1 cellular context compared by ENCODE assay signal in the genomic region with DNA sequence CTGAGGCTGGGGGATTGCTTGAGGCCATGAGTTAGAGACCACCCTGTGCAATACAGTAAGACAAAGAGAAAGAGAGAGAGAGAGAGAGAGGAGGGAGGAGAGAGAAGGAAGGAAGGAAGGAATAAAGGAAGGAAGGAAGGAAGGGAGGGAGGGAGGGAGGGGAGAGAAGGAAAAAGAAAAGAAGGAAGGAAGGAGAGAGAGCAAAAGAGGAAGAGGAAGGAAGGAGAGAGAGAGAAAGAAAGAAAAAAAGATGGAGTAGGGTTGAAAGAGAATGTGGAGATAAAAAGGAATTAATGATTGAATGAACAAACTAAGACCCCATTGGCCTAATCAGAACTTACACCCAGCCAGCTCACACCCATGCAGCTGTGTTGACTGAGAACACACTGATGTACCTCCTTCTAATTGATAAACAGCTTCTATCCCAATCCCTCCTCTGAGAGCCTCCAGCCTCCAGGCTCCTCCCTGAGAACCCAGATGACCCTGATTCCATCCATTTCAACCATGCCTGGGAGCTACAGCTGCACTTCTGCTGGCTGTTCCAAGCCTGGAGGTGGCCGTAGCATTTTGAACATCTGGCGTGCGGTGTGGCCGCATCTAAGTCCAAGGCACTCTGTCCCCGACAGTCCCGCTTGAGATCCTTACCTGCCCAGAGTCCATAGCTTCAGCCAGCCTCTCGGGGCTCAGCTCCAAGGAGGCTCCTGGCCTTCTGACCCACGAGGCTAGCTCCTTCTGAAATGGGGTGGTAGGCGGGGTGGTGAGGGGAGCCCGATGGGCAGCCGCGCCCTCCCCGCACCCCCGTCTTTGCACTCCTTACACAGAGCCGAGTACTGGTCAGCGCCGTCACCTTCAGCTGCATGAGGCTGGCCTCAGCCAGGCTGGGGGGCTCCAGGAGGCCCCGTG.
TF ChIP-seq lines count a peak whose summit lies in the region.

No MANE protein-coding gene starts in this region.

TF ChIP-seq in HepG2, 621 proteins besides CTCF, POLR2A, EP300 and RAD21 (continued from another document and continues in another):
- TF ChIP-seq, protein P1, sequence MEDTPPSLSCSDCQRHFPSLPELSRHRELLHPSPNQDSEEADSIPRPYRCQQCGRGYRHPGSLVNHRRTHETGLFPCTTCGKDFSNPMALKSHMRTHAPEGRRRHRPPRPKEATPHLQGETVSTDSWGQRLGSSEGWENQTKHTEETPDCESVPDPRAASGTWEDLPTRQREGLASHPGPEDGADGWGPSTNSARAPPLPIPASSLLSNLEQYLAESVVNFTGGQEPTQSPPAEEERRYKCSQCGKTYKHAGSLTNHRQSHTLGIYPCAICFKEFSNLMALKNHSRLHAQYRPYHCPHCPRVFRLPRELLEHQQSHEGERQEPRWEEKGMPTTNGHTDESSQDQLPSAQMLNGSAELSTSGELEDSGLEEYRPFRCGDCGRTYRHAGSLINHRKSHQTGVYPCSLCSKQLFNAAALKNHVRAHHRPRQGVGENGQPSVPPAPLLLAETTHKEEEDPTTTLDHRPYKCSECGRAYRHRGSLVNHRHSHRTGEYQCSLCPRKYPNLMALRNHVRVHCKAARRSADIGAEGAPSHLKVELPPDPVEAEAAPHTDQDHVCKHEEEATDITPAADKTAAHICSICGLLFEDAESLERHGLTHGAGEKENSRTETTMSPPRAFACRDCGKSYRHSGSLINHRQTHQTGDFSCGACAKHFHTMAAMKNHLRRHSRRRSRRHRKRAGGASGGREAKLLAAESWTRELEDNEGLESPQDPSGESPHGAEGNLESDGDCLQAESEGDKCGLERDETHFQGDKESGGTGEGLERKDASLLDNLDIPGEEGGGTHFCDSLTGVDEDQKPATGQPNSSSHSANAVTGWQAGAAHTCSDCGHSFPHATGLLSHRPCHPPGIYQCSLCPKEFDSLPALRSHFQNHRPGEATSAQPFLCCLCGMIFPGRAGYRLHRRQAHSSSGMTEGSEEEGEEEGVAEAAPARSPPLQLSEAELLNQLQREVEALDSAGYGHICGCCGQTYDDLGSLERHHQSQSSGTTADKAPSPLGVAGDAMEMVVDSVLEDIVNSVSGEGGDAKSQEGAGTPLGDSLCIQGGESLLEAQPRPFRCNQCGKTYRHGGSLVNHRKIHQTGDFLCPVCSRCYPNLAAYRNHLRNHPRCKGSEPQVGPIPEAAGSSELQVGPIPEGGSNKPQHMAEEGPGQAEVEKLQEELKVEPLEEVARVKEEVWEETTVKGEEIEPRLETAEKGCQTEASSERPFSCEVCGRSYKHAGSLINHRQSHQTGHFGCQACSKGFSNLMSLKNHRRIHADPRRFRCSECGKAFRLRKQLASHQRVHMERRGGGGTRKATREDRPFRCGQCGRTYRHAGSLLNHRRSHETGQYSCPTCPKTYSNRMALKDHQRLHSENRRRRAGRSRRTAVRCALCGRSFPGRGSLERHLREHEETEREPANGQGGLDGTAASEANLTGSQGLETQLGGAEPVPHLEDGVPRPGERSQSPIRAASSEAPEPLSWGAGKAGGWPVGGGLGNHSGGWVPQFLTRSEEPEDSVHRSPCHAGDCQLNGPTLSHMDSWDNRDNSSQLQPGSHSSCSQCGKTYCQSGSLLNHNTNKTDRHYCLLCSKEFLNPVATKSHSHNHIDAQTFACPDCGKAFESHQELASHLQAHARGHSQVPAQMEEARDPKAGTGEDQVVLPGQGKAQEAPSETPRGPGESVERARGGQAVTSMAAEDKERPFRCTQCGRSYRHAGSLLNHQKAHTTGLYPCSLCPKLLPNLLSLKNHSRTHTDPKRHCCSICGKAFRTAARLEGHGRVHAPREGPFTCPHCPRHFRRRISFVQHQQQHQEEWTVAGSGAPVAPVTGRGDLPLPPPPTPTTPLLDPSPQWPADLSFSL (CRISPR knock-in tag; IDR thresholded peaks at IDR 0.05), result no peak
- TF ChIP-seq DMAP1 (CRISPR knock-in tag; IDR thresholded peaks at IDR 0.05) (0 out of 2 replicates have a peak, but pooled peaks have one; percentile 7), ZMYM2 (CRISPR knock-in tag; IDR thresholded peaks at IDR 0.05) (no peak), HDAC1 (CRISPR knock-in tag; IDR thresholded peaks at IDR 0.05) (no peak), HES4 (CRISPR knock-in tag; IDR thresholded peaks at IDR 0.05; ENCODE audit: borderline replicate concordance) (no peak), MEF2D (CRISPR knock-in tag; IDR thresholded peaks at IDR 0.05) (no peak), YY1 (IDR thresholded peaks at IDR 0.05; ENCODE audit: insufficient read depth, insufficient replicate concordance, low read depth, low read length) (no peak), GZF1 (CRISPR knock-in tag; IDR thresholded peaks at IDR 0.05) (no peak), DNMT3B (CRISPR knock-in tag; conservative IDR thresholded peaks at IDR 0.05) (no peak), SRSF1 (optimal IDR thresholded peaks at IDR 0.05; ENCODE audit: low read depth, low read length) (peak; percentile 53), ZNF205 (CRISPR knock-in tag; IDR thresholded peaks at IDR 0.05) (0 out of 2 replicates have a peak, but pooled peaks have one; percentile 1), ATF7-NPFF (CRISPR knock-in tag; IDR thresholded peaks at IDR 0.05; ENCODE audit: low read depth) (no peak), ZNF782 (CRISPR knock-in tag; IDR thresholded peaks at IDR 0.05; ENCODE audit: borderline replicate concordance) (no peak), NFIB (CRISPR knock-in tag; IDR thresholded peaks at IDR 0.05; ENCODE audit: borderline replicate concordance) (no peak), PCBP1 (IDR thresholded peaks at IDR 0.05; ENCODE audit: borderline replicate concordance, low read depth, low read length) (no peak), CCDC6 (CRISPR knock-in tag; IDR thresholded peaks at IDR 0.05) (0 out of 2 replicates have a peak, but pooled peaks have one; percentile 24), SMAD3 (CRISPR knock-in tag; IDR thresholded peaks at IDR 0.05) (0 out of 2 replicates have a peak, but pooled peaks have one; percentile 24), FOXK2 (IDR thresholded peaks at IDR 0.05) (no peak), RARA (CRISPR knock-in tag; IDR thresholded peaks at IDR 0.05) (no peak), ZNF747 (CRISPR knock-in tag; IDR thresholded peaks at IDR 0.05; ENCODE audit: borderline replicate concordance) (no peak), U2AF2 (IDR thresholded peaks at IDR 0.05; ENCODE audit: low read depth, low read length) (no peak), ZC3H4 (CRISPR knock-in tag; IDR thresholded peaks at IDR 0.05; ENCODE audit: borderline replicate concordance) (no peak), ZNF235 (CRISPR knock-in tag; IDR thresholded peaks at IDR 0.05; ENCODE audit: borderline replicate concordance) (0 out of 2 replicates have a peak, but pooled peaks have one; percentile 4), KLF12 (CRISPR knock-in tag; IDR thresholded peaks at IDR 0.05; ENCODE audit: borderline replicate concordance) (0 out of 2 replicates have a peak, but pooled peaks have one; percentile 35), ARID2 (CRISPR knock-in tag; IDR thresholded peaks at IDR 0.05; ENCODE audit: borderline replicate concordance) (no peak)
- TF ChIP-seq, protein P2, sequence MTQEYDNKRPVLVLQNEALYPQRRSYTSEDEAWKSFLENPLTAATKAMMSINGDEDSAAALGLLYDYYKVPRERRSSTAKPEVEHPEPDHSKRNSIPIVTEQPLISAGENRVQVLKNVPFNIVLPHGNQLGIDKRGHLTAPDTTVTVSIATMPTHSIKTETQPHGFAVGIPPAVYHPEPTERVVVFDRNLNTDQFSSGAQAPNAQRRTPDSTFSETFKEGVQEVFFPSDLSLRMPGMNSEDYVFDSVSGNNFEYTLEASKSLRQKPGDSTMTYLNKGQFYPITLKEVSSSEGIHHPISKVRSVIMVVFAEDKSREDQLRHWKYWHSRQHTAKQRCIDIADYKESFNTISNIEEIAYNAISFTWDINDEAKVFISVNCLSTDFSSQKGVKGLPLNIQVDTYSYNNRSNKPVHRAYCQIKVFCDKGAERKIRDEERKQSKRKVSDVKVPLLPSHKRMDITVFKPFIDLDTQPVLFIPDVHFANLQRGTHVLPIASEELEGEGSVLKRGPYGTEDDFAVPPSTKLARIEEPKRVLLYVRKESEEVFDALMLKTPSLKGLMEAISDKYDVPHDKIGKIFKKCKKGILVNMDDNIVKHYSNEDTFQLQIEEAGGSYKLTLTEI (CRISPR knock-in tag; conservative IDR thresholded peaks at IDR 0.05), result no peak
- TF ChIP-seq, protein P3, sequence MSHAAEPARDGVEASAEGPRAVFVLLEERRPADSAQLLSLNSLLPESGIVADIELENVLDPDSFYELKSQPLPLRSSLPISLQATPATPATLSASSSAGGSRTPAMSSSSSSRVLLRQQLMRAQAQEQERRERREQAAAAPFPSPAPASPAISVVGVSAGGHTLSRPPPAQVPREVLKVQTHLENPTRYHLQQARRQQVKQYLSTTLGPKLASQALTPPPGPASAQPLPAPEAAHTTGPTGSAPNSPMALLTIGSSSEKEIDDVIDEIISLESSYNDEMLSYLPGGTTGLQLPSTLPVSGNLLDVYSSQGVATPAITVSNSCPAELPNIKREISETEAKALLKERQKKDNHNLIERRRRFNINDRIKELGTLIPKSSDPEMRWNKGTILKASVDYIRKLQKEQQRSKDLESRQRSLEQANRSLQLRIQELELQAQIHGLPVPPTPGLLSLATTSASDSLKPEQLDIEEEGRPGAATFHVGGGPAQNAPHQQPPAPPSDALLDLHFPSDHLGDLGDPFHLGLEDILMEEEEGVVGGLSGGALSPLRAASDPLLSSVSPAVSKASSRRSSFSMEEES (CRISPR knock-in tag; IDR thresholded peaks at IDR 0.05), result no peak
- TF ChIP-seq, protein P4, sequence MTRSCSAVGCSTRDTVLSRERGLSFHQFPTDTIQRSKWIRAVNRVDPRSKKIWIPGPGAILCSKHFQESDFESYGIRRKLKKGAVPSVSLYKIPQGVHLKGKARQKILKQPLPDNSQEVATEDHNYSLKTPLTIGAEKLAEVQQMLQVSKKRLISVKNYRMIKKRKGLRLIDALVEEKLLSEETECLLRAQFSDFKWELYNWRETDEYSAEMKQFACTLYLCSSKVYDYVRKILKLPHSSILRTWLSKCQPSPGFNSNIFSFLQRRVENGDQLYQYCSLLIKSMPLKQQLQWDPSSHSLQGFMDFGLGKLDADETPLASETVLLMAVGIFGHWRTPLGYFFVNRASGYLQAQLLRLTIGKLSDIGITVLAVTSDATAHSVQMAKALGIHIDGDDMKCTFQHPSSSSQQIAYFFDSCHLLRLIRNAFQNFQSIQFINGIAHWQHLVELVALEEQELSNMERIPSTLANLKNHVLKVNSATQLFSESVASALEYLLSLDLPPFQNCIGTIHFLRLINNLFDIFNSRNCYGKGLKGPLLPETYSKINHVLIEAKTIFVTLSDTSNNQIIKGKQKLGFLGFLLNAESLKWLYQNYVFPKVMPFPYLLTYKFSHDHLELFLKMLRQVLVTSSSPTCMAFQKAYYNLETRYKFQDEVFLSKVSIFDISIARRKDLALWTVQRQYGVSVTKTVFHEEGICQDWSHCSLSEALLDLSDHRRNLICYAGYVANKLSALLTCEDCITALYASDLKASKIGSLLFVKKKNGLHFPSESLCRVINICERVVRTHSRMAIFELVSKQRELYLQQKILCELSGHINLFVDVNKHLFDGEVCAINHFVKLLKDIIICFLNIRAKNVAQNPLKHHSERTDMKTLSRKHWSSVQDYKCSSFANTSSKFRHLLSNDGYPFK (CRISPR knock-in tag; IDR thresholded peaks at IDR 0.05; ENCODE audit: borderline replicate concordance), result peak; percentile 25; the same call in 1 of the 2 replicates
- TF ChIP-seq, protein P5, sequence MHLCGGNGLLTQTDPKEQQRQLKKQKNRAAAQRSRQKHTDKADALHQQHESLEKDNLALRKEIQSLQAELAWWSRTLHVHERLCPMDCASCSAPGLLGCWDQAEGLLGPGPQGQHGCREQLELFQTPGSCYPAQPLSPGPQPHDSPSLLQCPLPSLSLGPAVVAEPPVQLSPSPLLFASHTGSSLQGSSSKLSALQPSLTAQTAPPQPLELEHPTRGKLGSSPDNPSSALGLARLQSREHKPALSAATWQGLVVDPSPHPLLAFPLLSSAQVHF (CRISPR knock-in tag; IDR thresholded peaks at IDR 0.05), result no peak
- TF ChIP-seq, protein P6, sequence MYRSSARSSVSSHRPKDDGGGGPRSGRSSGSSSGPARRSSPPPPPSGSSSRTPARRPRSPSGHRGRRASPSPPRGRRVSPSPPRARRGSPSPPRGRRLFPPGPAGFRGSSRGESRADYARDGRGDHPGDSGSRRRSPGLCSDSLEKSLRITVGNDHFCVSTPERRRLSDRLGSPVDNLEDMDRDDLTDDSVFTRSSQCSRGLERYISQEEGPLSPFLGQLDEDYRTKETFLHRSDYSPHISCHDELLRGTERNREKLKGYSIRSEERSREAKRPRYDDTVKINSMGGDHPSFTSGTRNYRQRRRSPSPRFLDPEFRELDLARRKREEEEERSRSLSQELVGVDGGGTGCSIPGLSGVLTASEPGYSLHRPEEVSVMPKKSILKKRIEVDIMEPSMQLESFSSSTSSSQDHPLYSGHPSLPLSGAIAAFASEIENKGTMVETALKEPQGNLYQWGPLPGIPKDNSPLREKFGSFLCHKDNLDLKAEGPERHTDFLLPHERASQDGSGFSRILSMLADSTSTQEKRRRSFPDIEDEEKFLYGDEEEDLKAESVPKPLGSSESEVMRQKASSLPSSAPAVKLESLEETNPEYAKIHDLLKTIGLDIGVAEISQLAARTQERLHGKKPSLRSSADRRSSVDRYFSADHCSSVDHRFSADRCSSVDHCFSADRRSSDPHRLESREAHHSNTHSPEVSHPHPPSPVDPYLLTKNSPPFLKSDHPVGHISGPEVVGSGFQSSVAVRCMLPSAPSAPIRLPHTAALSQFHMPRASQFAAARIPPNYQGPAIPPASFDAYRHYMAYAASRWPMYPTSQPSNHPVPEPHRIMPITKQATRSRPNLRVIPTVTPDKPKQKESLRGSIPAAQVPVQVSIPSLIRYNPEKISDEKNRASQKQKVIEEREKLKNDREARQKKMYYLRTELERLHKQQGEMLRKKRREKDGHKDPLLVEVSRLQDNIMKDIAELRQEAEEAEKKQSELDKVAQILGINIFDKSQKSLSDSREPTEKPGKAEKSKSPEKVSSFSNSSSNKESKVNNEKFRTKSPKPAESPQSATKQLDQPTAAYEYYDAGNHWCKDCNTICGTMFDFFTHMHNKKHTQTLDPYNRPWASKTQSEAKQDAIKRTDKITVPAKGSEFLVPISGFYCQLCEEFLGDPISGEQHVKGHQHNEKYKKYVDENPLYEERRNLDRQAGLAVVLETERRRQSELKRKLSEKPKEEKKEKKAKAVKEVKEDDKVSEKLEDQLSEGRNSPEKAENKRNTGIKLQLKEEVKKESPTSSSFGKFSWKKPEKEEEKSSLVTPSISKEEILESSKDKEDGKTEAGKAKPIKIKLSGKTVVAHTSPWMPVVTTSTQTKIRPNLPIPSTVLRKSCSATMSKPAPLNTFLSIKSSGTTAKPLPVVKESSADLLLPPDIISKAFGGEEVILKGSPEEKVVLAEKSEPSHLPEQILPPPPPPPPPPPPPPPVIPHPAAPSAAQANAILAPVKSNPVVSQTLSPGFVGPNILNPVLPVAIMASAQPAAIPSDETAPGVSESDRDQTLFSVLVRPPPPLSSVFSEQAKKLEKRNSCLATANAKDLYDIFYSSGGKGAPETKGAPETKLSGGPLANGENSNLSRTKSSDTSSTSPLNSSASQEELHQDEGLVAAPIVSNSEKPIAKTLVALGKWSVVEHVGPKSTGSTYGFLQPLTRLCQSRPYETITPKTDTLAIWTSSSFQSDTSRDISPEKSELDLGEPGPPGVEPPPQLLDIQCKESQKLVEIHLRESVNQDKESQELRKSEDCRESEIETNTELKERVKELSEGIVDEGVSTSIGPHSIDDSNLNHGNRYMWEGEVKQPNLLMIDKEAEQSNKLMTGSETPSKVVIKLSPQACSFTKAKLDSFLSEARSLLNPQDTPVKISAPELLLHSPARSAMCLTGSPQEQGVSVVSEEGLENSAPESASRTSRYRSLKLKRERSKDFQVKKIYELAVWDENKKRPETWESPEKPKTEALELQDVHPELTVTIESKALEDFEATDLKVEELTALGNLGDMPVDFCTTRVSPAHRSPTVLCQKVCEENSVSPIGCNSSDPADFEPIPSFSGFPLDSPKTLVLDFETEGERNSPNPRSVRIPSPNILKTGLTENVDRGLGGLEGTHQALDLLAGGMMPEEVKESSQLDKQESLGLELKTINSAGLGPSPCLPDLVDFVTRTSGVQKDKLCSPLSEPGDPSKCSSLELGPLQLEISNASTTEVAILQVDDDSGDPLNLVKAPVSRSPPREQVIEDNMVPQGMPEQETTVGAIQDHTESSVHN (CRISPR knock-in tag; IDR thresholded peaks at IDR 0.05), result no peak
